Comparison of ENCODE assay signal across 8 cellular contexts in genomic region chr6:125346143-125346925, GRCh38. TPM values are rescaled to one million over a fixed set of nuclear protein-coding genes. Genes with fewer than 3 reads are reported as not detected.
DNase-seq lines count a peak whose midpoint lies in the region; ATAC-seq and TF ChIP-seq lines count a peak whose summit lies in the region.

No MANE protein-coding gene starts in this region.

- no peaks in the 10 kb centered on the region for H3K4me1 Mint-ChIP-seq in stimulated activated naive CD8-positive, alpha-beta T cell treated with anti-CD3 and anti-CD28 coated beads, Interleukin-15, amount 100 ng/mL, for 72 hours
- no peaks in the 10 kb centered on the region for H3K4me1 Mint-ChIP-seq in activated CD8-positive, alpha-beta memory T cell treated with anti-CD3 and anti-CD28 coated beads, Interleukin-2, amount 10 ng/mL, durations not matched to agents 7 days and 5 days
- H3K4me1 Mint-ChIP-seq in progenitor cell of endocrine pancreas (ENCODE audit: low read depth), result no peaks in the 10 kb centered on the region

- H3K27ac ChIP-seq in dorsolateral prefrontal cortex, result peak overlapping the region in 42 of 59 donors; percentile 4 to 77 (median 42)

- H3K36me3 Mint-ChIP-seq in activated CD8-positive, alpha-beta memory T cell treated with anti-CD3 and anti-CD28 coated beads, Interleukin-2, amount 10 ng/mL, durations not matched to agents 7 days and 5 days, result no peaks in the 10 kb centered on the region
- H3K36me3 Mint-ChIP-seq in progenitor cell of endocrine pancreas (ENCODE audit: insufficient read depth), result no peaks in the 10 kb centered on the region

- H3K27ac Mint-ChIP-seq in stimulated activated naive CD8-positive, alpha-beta T cell treated with anti-CD3 and anti-CD28 coated beads, Interleukin-15, amount 100 ng/mL, for 72 hours, result no peak overlapping the region
- H3K27ac Mint-ChIP-seq in activated CD8-positive, alpha-beta memory T cell treated with anti-CD3 and anti-CD28 coated beads, Interleukin-2, amount 10 ng/mL, durations not matched to agents 7 days and 5 days, result no peak overlapping the region
- no peak overlapping the region for H3K27ac Mint-ChIP-seq in progenitor cell of endocrine pancreas

- no peak for TF ChIP-seq CTCF in dorsolateral prefrontal cortex (IDR thresholded peaks at IDR 0.05 in 54 of 56, conservative IDR thresholded peaks at IDR 0.05 in 2 of 56; ENCODE audit: low read depth in 1 of 56, partially characterized antibody in 56 of 56)
- no peak for TF ChIP-seq CTCF in progenitor cell of endocrine pancreas (IDR thresholded peaks at IDR 0.05; ENCODE audit: unreplicated experiment)

- ATAC-seq in stimulated activated naive CD8-positive, alpha-beta T cell treated with anti-CD3 and anti-CD28 coated beads, Interleukin-15, amount 100 ng/mL, for 72 hours, result peak; percentile 18
- no peak for ATAC-seq in stimulated activated naive CD8-positive, alpha-beta T cell treated with anti-CD3 and anti-CD28 coated beads, Interleukin-15, Interleukin-2, amounts not matched to agents 100 U/mL and 50 U/mL, for 24 hours
- peak; percentile 70 for ATAC-seq in HG03432 (IDR thresholded peaks at IDR 0.05; ENCODE audit: unreplicated experiment)
- no peak for ATAC-seq in activated CD8-positive, alpha-beta memory T cell treated with anti-CD3 and anti-CD28 coated beads, Interleukin-2, amount 10 ng/mL, durations not matched to agents 7 days and 5 days

- H3K27me3 Mint-ChIP-seq in stimulated activated naive CD8-positive, alpha-beta T cell treated with anti-CD3 and anti-CD28 coated beads, Interleukin-15, amount 100 ng/mL, for 72 hours, result no peaks in the 10 kb centered on the region
- peaks cover 12% of the 10 kb centered on the region for H3K27me3 Mint-ChIP-seq in activated CD8-positive, alpha-beta memory T cell treated with anti-CD3 and anti-CD28 coated beads, Interleukin-2, amount 10 ng/mL, durations not matched to agents 7 days and 5 days
- H3K27me3 Mint-ChIP-seq in progenitor cell of endocrine pancreas, result no peaks in the 10 kb centered on the region

- intact Hi-C loops in dorsolateral prefrontal cortex (cut with DNase I), result no loop called here

- no peak for DNase-seq in stimulated activated naive CD8-positive, alpha-beta T cell treated with anti-CD3 and anti-CD28 coated beads, Interleukin-15, amount 100 ng/mL, for 72 hours
- DNase-seq in stimulated activated naive CD8-positive, alpha-beta T cell treated with anti-CD3 and anti-CD28 coated beads, Interleukin-15, Interleukin-2, amounts not matched to agents 100 U/mL and 50 U/mL, for 24 hours, result no peak
- DNase-seq in dorsolateral prefrontal cortex, result no peak
- DNase-seq in activated CD8-positive, alpha-beta memory T cell treated with anti-CD3 and anti-CD28 coated beads, Interleukin-2, amount 10 ng/mL, durations not matched to agents 7 days and 5 days, result no peak
- DNase-seq in NCI-H2029 treated with DMSO at 0.1 percent for 48 hours (lab: John Stamatoyannopoulos, UW), result no peak
- no peak for DNase-seq in OCI-M1 (lab: John Stamatoyannopoulos, UW)
- no peak for DNase-seq in progenitor cell of endocrine pancreas (ENCODE audit: low spot score, unreplicated experiment)

- H3K4me3 Mint-ChIP-seq in stimulated activated naive CD8-positive, alpha-beta T cell treated with anti-CD3 and anti-CD28 coated beads, Interleukin-15, amount 100 ng/mL, for 72 hours, result peak overlapping the region in 1 of 2 donors; percentile 26
- no peak overlapping the region for H3K4me3 Mint-ChIP-seq in activated CD8-positive, alpha-beta memory T cell treated with anti-CD3 and anti-CD28 coated beads, Interleukin-2, amount 10 ng/mL, durations not matched to agents 7 days and 5 days
- no peak overlapping the region for H3K4me3 Mint-ChIP-seq in progenitor cell of endocrine pancreas (ENCODE audit: low read depth)

- CTCF ChIA-PET in activated CD8-positive, alpha-beta memory T cell treated with anti-CD3 and anti-CD28 coated beads, Interleukin-2, amount 10 ng/mL, durations not matched to agents 7 days and 5 days (lab: Charles Lee), result no interaction called here

- H3K27me3 ChIP-seq in dorsolateral prefrontal cortex, result peaks cover 0 to 12% (median 0%) of the 10 kb centered on the region in 45 donors

- peak overlapping the region in 34 of 59 donors; percentile 3 to 50 (median 20) for H3K4me3 ChIP-seq in dorsolateral prefrontal cortex

- H3K9me3 Mint-ChIP-seq in stimulated activated naive CD8-positive, alpha-beta T cell treated with anti-CD3 and anti-CD28 coated beads, Interleukin-15, amount 100 ng/mL, for 72 hours, result no peaks in the 10 kb centered on the region
- no peaks in the 10 kb centered on the region for H3K9me3 Mint-ChIP-seq in activated CD8-positive, alpha-beta memory T cell treated with anti-CD3 and anti-CD28 coated beads, Interleukin-2, amount 10 ng/mL, durations not matched to agents 7 days and 5 days (ENCODE audit: low read depth)
- no peaks in the 10 kb centered on the region for H3K9me3 Mint-ChIP-seq in progenitor cell of endocrine pancreas (ENCODE audit: low read depth)

RNA-seq across cellular contexts. Expression of gene HDDC2, which starts 44.6 kb away (rescaled TPM):
- 100 to 1,000 TPM in 31 of 120 experiments, 10 to 100 TPM in 89; 55.3 to 170 (median 91.5) TPM for total RNA-seq in dorsolateral prefrontal cortex
- 10 to 100 TPM; 57.8 to 61.7 TPM for total RNA-seq in activated CD8-positive, alpha-beta memory T cell treated with anti-CD3 and anti-CD28 coated beads, Interleukin-2, amount 10 ng/mL, durations not matched to agents 7 days and 5 days
- 49.4 and 55.8 TPM in 2 replicates for total RNA-seq in progenitor cell of endocrine pancreas

Comparison
In these comparisons a context has a peak if more than half of its experiments do, and no peak if none do; other contexts are left out.
1. ATAC-seq: peak in stimulated activated naive CD8-positive, alpha-beta T cell treated with anti-CD3 and anti-CD28 coated beads, Interleukin-15, amount 100 ng/mL, for 72 hours (single experiment) and HG03432 (single experiment); none in stimulated activated naive CD8-positive, alpha-beta T cell treated with anti-CD3 and anti-CD28 coated beads, Interleukin-15, Interleukin-2, amounts not matched to agents 100 U/mL and 50 U/mL, for 24 hours (single experiment) and activated CD8-positive, alpha-beta memory T cell treated with anti-CD3 and anti-CD28 coated beads, Interleukin-2, amount 10 ng/mL, durations not matched to agents 7 days and 5 days (single experiment).